ENCODE assay signal across 22 cellular contexts in genomic region chr12:131363416-131363815, GRCh38.
"Had no signal": no experiment of that assay in that cellular context is flagged by ENCODE, and none has a peak within 500 bp of the region (broad histone marks: within the 10 kb centered on the region; RNA-seq: fewer than 3 reads in every experiment).

No MANE protein-coding gene starts in this region.

- H3K36me3 ChIP-seq: esophagus muscularis mucosa, gastrocnemius medialis, heart right ventricle, ovary, tibial nerve, upper lobe of right lung, vagina had no signal

- H3K27ac Mint-ChIP-seq: mesothelial cell of epicardium; natural killer cell; stimulated activated memory B cell treated with anti-CD40 and anti-IgM and Interleukin-4, amounts not matched to agents 10 μg/mL and 1 μg/mL and 100 μg/mL, for 72 hours; stimulated activated naive CD8-positive, alpha-beta T cell treated with anti-CD3 and anti-CD28 coated beads, Interleukin-15, Interleukin-2, amounts not matched to agents 100 ng/mL and 50 ng/mL, for 24 hours had no signal

- H3K27ac ChIP-seq: dorsolateral prefrontal cortex, epithelial cell of prostate, esophagus muscularis mucosa, gastrocnemius medialis, heart right ventricle, ovary, upper lobe of right lung, vagina had no signal

- H3K4me2 ChIP-seq: smooth muscle cell had no signal

- H3K27me3 ChIP-seq: ovary, vagina had no signal

- H3K4me1 Mint-ChIP-seq: mesothelial cell of epicardium; natural killer cell; stimulated activated memory B cell treated with anti-CD40 and anti-IgM and Interleukin-4, amounts not matched to agents 10 μg/mL and 1 μg/mL and 100 μg/mL, for 72 hours had no signal

- H3K4me3 Mint-ChIP-seq: mesothelial cell of epicardium; natural killer cell; neural crest cell; stimulated activated memory B cell treated with anti-CD40 and anti-IgM and Interleukin-4, amounts not matched to agents 10 μg/mL and 1 μg/mL and 100 μg/mL, for 72 hours; stimulated activated naive CD8-positive, alpha-beta T cell treated with anti-CD3 and anti-CD28 coated beads, Interleukin-15, Interleukin-2, amounts not matched to agents 100 ng/mL and 50 ng/mL, for 24 hours had no signal

- H3K4me1 ChIP-seq: esophagus muscularis mucosa, gastrocnemius medialis, heart right ventricle, upper lobe of right lung had no signal

- H3K9me3 Mint-ChIP-seq: natural killer cell; stimulated activated memory B cell treated with anti-CD40 and anti-IgM and Interleukin-4, amounts not matched to agents 10 μg/mL and 1 μg/mL and 100 μg/mL, for 72 hours; stimulated activated naive CD8-positive, alpha-beta T cell treated with anti-CD3 and anti-CD28 coated beads, Interleukin-15, Interleukin-2, amounts not matched to agents 100 ng/mL and 50 ng/mL, for 24 hours had no signal

- H3K4me3 ChIP-seq: dorsolateral prefrontal cortex, esophagus muscularis mucosa, gastrocnemius medialis, heart right ventricle, ovary, smooth muscle cell, tibial nerve, upper lobe of right lung, vagina had no signal

- FAIRE-seq: endometrium, islet of Langerhans had no signal

- H3K9me3 ChIP-seq: esophagus muscularis mucosa, gastrocnemius medialis, ovary, upper lobe of right lung, vagina had no signal

- H3K36me3 Mint-ChIP-seq: mesothelial cell of epicardium; natural killer cell; stimulated activated memory B cell treated with anti-CD40 and anti-IgM and Interleukin-4, amounts not matched to agents 10 μg/mL and 1 μg/mL and 100 μg/mL, for 72 hours had no signal

- DNase-seq: cortex of kidney; effector CD8-positive, alpha-beta T cell; gastrocnemius medialis; heart right ventricle; hypothalamus; natural killer cell; right cardiac atrium; stimulated activated CD4-positive, alpha-beta T cell treated with anti-CD3 and anti-CD28 coated beads, Interleukin-4, amount 100 ng/mL, for 1 hour; upper lobe of right lung had no signal
